ENCODE assay signal across 8 cellular contexts in the genomic region with DNA sequence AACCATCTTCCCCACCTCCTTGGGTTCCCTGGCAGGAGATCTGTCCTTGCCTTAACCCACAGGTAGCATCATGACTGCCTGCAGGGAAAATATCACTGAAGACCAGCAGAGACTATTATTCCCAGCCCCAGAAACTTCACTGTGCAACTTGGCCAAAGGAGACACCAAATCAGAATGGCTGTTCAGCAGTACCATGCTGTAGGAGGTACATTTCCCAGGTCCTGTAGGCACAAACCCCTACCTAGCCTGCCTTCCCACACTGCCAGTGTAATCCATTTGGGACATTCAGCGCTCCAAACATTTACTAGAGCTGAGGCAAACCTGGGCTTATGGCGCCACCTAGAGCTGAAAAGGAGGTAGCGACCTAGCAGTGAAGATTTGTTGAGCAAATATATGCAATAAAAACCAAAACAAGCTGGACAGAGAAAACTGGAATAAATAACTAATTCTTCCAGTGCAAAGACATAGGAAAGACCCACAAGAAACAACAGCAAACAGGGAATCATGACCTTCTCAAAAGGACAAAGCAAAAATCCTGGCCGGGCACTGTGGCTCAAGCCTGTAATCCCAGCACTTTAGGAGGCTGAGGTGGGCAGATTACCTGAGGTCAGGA.
DNase-seq lines count a peak whose midpoint lies in the region; ATAC-seq and TF ChIP-seq lines count a peak whose summit lies in the region.

No MANE protein-coding gene starts in this region.

- ATAC-seq in HG03469 (IDR thresholded peaks at IDR 0.05; ENCODE audit: unreplicated experiment) = no peak

- H3K4me1 Mint-ChIP-seq in activated T-helper 2 cell treated with anti-CD3 and anti-CD28 coated beads, Interferon-gamma antibody, Interleukin-2, Interleukin-4, amounts not matched to agents 10 μg/mL and 5 μg/mL and 100 μg/mL, durations not matched to agents 14 hours and 24 hours and 36 hours (ENCODE audit: low read depth) = no peaks in the 10 kb centered on the region

- H3K9me3 ChIP-seq in HEK293 (ENCODE audit: control insufficient read depth, insufficient read depth, low read depth, low read length) (no peaks in the 10 kb centered on the region), parathyroid adenoma (ENCODE audit: control insufficient read depth, low read length) (no peaks in the 10 kb centered on the region)

- peaks cover 71% of the 10 kb centered on the region for H3K36me3 Mint-ChIP-seq in activated T-helper 2 cell treated with anti-CD3 and anti-CD28 coated beads, Interferon-gamma antibody, Interleukin-2, Interleukin-4, amounts not matched to agents 10 μg/mL and 5 μg/mL and 100 μg/mL, durations not matched to agents 14 hours and 24 hours and 36 hours (ENCODE audit: low read depth)

- intact Hi-C loops in activated T-helper 2 cell treated with anti-CD3 and anti-CD28 coated beads, Interferon-gamma antibody, Interleukin-2, Interleukin-4, amounts not matched to agents 10 μg/mL and 5 μg/mL and 100 μg/mL, durations not matched to agents 14 hours and 24 hours and 36 hours (cut with micrococcal nuclease) = loop anchor here (1.0 kb wide), 2 partner anchors 51 to 60 kb away; a partner anchor contains a TSS

- H3K79me2 ChIP-seq in parathyroid adenoma = no peaks in the 10 kb centered on the region

- no peak overlapping the region for H3K4me2 ChIP-seq in parathyroid adenoma (ENCODE audit: low read length)

- H3K27ac Mint-ChIP-seq in activated T-helper 2 cell treated with anti-CD3 and anti-CD28 coated beads, Interferon-gamma antibody, Interleukin-2, Interleukin-4, amounts not matched to agents 10 μg/mL and 5 μg/mL and 100 μg/mL, durations not matched to agents 14 hours and 24 hours and 36 hours = no peak overlapping the region

- H3K27ac ChIP-seq in HEK293 (ENCODE audit: extremely low read depth, low read depth, low read length) = no peak overlapping the region
- no peak overlapping the region for H3K27ac ChIP-seq in parathyroid adenoma

- H3K4me3 Mint-ChIP-seq in activated T-helper 2 cell treated with anti-CD3 and anti-CD28 coated beads, Interferon-gamma antibody, Interleukin-2, Interleukin-4, amounts not matched to agents 10 μg/mL and 5 μg/mL and 100 μg/mL, durations not matched to agents 14 hours and 24 hours and 36 hours (ENCODE audit: low read depth) = no peak overlapping the region

- peak; percentile 8 for DNase-seq in GM04503 (ENCODE audit: low read depth)
- peak; percentile 33 to 58 for DNase-seq in NCI-H524 (lab: John Stamatoyannopoulos, UW)
- DNase-seq in activated T-cell treated with anti-CD3 and anti-CD28 coated beads for 1 hour (ENCODE audit: low read depth) = peak; percentile 33
- DNase-seq in fibroblast of pulmonary artery (ENCODE audit: low read depth) = peak; percentile 83
- DNase-seq in activated T-helper 2 cell treated with anti-CD3 and anti-CD28 coated beads, Interferon-gamma antibody, Interleukin-2, Interleukin-4, amounts not matched to agents 10 μg/mL and 5 μg/mL and 100 μg/mL, durations not matched to agents 14 hours and 24 hours and 36 hours (ENCODE audit: low spot score) = no peak

- no peaks in the 10 kb centered on the region for H3K27me3 Mint-ChIP-seq in activated T-helper 2 cell treated with anti-CD3 and anti-CD28 coated beads, Interferon-gamma antibody, Interleukin-2, Interleukin-4, amounts not matched to agents 10 μg/mL and 5 μg/mL and 100 μg/mL, durations not matched to agents 14 hours and 24 hours and 36 hours (ENCODE audit: low read depth)

- no peaks in the 10 kb centered on the region for H3K27me3 ChIP-seq in parathyroid adenoma (ENCODE audit: control insufficient read depth, insufficient read depth, low read length)

- H3K36me3 ChIP-seq in HEK293 (ENCODE audit: control insufficient read depth in 2 of 2, insufficient read depth in 1 of 2, low read length in 2 of 2) (peaks cover 0 to 26% of the 10 kb centered on the region in 2 experiments; a peak in 2 of 3 replicates), parathyroid adenoma (ENCODE audit: control insufficient read depth, insufficient read depth, low read length) (no peaks in the 10 kb centered on the region)

- peaks cover 12% of the 10 kb centered on the region for H3K9me3 Mint-ChIP-seq in activated T-helper 2 cell treated with anti-CD3 and anti-CD28 coated beads, Interferon-gamma antibody, Interleukin-2, Interleukin-4, amounts not matched to agents 10 μg/mL and 5 μg/mL and 100 μg/mL, durations not matched to agents 14 hours and 24 hours and 36 hours

- H2AFZ ChIP-seq in parathyroid adenoma = no peak overlapping the region

- H3K4me1 ChIP-seq in HEK293 (ENCODE audit: control insufficient read depth, insufficient read depth, low read length) = no peaks in the 10 kb centered on the region
- H3K4me1 ChIP-seq in parathyroid adenoma = no peaks in the 10 kb centered on the region

- no peak overlapping the region for H3K4me3 ChIP-seq in HEK293 (ENCODE audit: low read depth, low read length)
- no peak overlapping the region for H3K4me3 ChIP-seq in fibroblast of pulmonary artery (replicated peaks; ENCODE audit: low read depth, low read length)
- H3K4me3 ChIP-seq in parathyroid adenoma (ENCODE audit: low read depth, low read length) = no peak overlapping the region

- peak; percentile 59 for TF ChIP-seq CTCF in HEK293 (tag by site-specific recombination; IDR thresholded peaks at IDR 0.05)
- peak; percentile 88 for TF ChIP-seq CTCF in fibroblast of pulmonary artery (IDR thresholded peaks at IDR 0.05; ENCODE audit: low read length, missing control alignments)
- peak; percentile 83 for TF ChIP-seq CTCF in parathyroid adenoma (IDR thresholded peaks at IDR 0.05)

- POLR2A ChIA-PET in HEK293 (lab: Yijun Ruan, JAX) = no interaction called here

- H3K9ac ChIP-seq in parathyroid adenoma = no peak overlapping the region

- CTCF ChIA-PET in HEK293 (lab: Yijun Ruan, JAX) = interaction anchor here (0.6 to 3.4 kb wide), 42 partner anchors 9 to 1054 kb away, joined by 3 to 67 read pairs (median 4); a partner anchor contains a TSS

TF ChIP-seq in HEK293, 187 proteins besides CTCF, POLR2A, EP300 and RAD21:
- TF ChIP-seq ZNF433 (tag by site-specific recombination; IDR thresholded peaks at IDR 0.05; ENCODE audit: low read depth) = no peak
- TF ChIP-seq ZNF600 (tag by site-specific recombination; IDR thresholded peaks at IDR 0.05) = peak; percentile 72
- TF ChIP-seq ZNF335 (tag by site-specific recombination; conservative IDR thresholded peaks at IDR 0.05) = peak; percentile 64
- no peak for TF ChIP-seq ZNF777 (tag by site-specific recombination; IDR thresholded peaks at IDR 0.05; ENCODE audit: borderline replicate concordance)
- TF ChIP-seq ZNF792 (tag by site-specific recombination; IDR thresholded peaks at IDR 0.05) = no peak
- TF ChIP-seq ZBTB17 (tag by site-specific recombination; IDR thresholded peaks at IDR 0.05) = 0 out of 2 replicates have a peak, but pooled peaks have one; percentile 19
- peak; percentile 94 for TF ChIP-seq ZNF654 (tag by site-specific recombination; IDR thresholded peaks at IDR 0.05; ENCODE audit: low read depth)
- TF ChIP-seq, protein P1, sequence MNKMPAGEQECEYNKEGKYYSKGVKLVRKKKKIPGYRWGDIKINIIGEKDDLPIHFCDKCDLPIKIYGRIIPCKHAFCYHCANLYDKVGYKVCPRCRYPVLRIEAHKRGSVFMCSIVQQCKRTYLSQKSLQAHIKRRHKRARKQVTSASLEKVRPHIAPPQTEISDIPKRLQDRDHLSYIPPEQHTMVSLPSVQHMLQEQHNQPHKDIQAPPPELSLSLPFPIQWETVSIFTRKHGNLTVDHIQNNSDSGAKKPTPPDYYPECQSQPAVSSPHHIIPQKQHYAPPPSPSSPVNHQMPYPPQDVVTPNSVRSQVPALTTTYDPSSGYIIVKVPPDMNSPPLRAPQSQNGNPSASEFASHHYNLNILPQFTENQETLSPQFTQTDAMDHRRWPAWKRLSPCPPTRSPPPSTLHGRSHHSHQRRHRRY (tag by site-specific recombination; IDR thresholded peaks at IDR 0.05) = no peak
- TF ChIP-seq SCRT2 (tag by site-specific recombination; IDR thresholded peaks at IDR 0.05) = no peak
- TF ChIP-seq, protein P2, sequence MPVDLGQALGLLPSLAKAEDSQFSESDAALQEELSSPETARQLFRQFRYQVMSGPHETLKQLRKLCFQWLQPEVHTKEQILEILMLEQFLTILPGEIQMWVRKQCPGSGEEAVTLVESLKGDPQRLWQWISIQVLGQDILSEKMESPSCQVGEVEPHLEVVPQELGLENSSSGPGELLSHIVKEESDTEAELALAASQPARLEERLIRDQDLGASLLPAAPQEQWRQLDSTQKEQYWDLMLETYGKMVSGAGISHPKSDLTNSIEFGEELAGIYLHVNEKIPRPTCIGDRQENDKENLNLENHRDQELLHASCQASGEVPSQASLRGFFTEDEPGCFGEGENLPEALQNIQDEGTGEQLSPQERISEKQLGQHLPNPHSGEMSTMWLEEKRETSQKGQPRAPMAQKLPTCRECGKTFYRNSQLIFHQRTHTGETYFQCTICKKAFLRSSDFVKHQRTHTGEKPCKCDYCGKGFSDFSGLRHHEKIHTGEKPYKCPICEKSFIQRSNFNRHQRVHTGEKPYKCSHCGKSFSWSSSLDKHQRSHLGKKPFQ (tag by site-specific recombination; IDR thresholded peaks at IDR 0.05) = no peak
TF ChIP-seq in HEK293: peak in this region for 4.
